Comparison of ENCODE assay signal across 8 cellular contexts in genomic region chr19:42396542-42397314, GRCh38. TPM values are rescaled to one million over a fixed set of nuclear protein-coding genes. Genes with fewer than 3 reads are reported as not detected.
DNase-seq lines count a peak whose midpoint lies in the region; ATAC-seq and TF ChIP-seq lines count a peak whose summit lies in the region.

No MANE protein-coding gene starts in this region.

- peak overlapping the region; percentile 96 for H3K4me2 ChIP-seq in mammary epithelial cell (ENCODE audit: insufficient read depth, low read depth, low read length)
- H3K4me2 ChIP-seq in skeletal muscle satellite cell (ENCODE audit: low read length) = peak overlapping the region; percentile 81

- dilution Hi-C loops in mammary epithelial cell (cut with HindIII; ENCODE audit: low sequenced_read_pairs) = no loop called here

- H3K4me3 ChIP-seq in A673 (ENCODE audit: low read depth, low read length, poor library complexity, severe bottlenecking) (peak overlapping the region; percentile 56), mammary epithelial cell (replicated peaks in 1 of 3; ENCODE audit: insufficient read depth in 1 of 3, low read depth in 2 of 3, low read length in 3 of 3) (peak overlapping the region; percentile 37 to 57 (median 53)), iPS-18c (ENCODE audit: insufficient read depth, low read depth, low read length) (peak overlapping the region; percentile 78), skeletal muscle satellite cell (ENCODE audit: low read length) (peak overlapping the region; percentile 74)

- H3K27ac ChIP-seq in A673 (ENCODE audit: low read depth, low read length, poor library complexity, severe bottlenecking) = peak overlapping the region; percentile 81
- peak overlapping the region; percentile 87 for H3K27ac ChIP-seq in VCaP
- H3K27ac ChIP-seq in mammary epithelial cell (ENCODE audit: insufficient read depth, low read depth, low read length) = peak overlapping the region; percentile 95

- whole genome bisulfite sequencing in mammary epithelial cell (ENCODE audit: low coverage, missing lambda C conversion rate) = 2% methylated on average over 31 of the region's 42 CpGs

- BruUV-seq in A673 (replicated peaks; lab: Mats Ljungman, UMichigan) (no TSS peak), mammary epithelial cell (replicated peaks; lab: Mats Ljungman, UMichigan) (TSS peak; percentile 81)

- H3K4me1 ChIP-seq in A673 (ENCODE audit: insufficient read depth, low read length, poor library complexity, severe bottlenecking) (peaks cover 10% of the 10 kb centered on the region), mammary epithelial cell (ENCODE audit: insufficient read depth, low read length) (peaks cover 14% of the 10 kb centered on the region), skeletal muscle satellite cell (ENCODE audit: control insufficient read depth, insufficient read depth, low read length) (peaks cover 17% of the 10 kb centered on the region)

- H3K9ac ChIP-seq in mammary epithelial cell (ENCODE audit: insufficient read depth, low read length) (peak overlapping the region; percentile 79), skeletal muscle satellite cell (ENCODE audit: low read depth, low read length) (peak overlapping the region; percentile 78)

- intact Hi-C loops in A673 (cut with micrococcal nuclease; ENCODE audit: unreplicated experiment) = no loop called here
- intact Hi-C loops in mammary epithelial cell (cut with micrococcal nuclease) = loop anchor here (1.0 to 5.0 kb wide), 3 partner anchors 9 to 154 kb away; partner anchors contain the start of genes GSK3A and MEGF8

- DNase-seq in A673 (ENCODE audit: low spot score) (peak; percentile 99), NCI-H2196 (lab: John Stamatoyannopoulos, UW; ENCODE audit: unreplicated experiment) (peak; percentile 98), mammary epithelial cell (peak; percentile 99)

- CTCF ChIA-PET in A673 (lab: Charles Lee) = interaction anchor here (0.6 to 1.0 kb wide), 2 partner anchors 13 to 42 kb away, joined by 3 to 6 read pairs; no protein-coding TSS in a partner anchor
- CTCF ChIA-PET in mammary epithelial cell (lab: Charles Lee; ENCODE audit: low non-redundant PET) = interaction anchor here (0.5 to 0.6 kb wide), 2 partner anchors 42 to 94 kb away, joined by 3 to 9 read pairs; partner anchors contain the start of gene PAFAH1B3

- H3K27me3 ChIP-seq in A673 (replicated peaks; ENCODE audit: insufficient read depth, low read depth, low read length, poor library complexity) (peaks cover 5% of the 10 kb centered on the region), mammary epithelial cell (ENCODE audit: insufficient read depth, low read length) (no peaks in the 10 kb centered on the region), skeletal muscle satellite cell (ENCODE audit: control insufficient read depth, insufficient read depth, low read length) (peaks cover 12% of the 10 kb centered on the region)

- peak; percentile 95 for ATAC-seq in GM18868 (IDR thresholded peaks at IDR 0.05; ENCODE audit: unreplicated experiment)
- peak; percentile 91 for ATAC-seq in HG03103 (IDR thresholded peaks at IDR 0.05; ENCODE audit: low read depth, unreplicated experiment)

- H3K36me3 ChIP-seq in A673 (ENCODE audit: insufficient read depth, low read length, poor library complexity, severe bottlenecking) = no peaks in the 10 kb centered on the region
- H3K36me3 ChIP-seq in mammary epithelial cell (ENCODE audit: insufficient read depth, low read length) = no peaks in the 10 kb centered on the region
- no peaks in the 10 kb centered on the region for H3K36me3 ChIP-seq in skeletal muscle satellite cell (ENCODE audit: insufficient read depth, low read length)

- H3K79me2 ChIP-seq in mammary epithelial cell (ENCODE audit: insufficient read depth, low read length) = peaks cover 13% of the 10 kb centered on the region

- in situ Hi-C loops in mammary epithelial cell (cut with MboI; ENCODE audit: low sequenced_read_pairs in 2 of 2) = no loop called here

- H2AFZ ChIP-seq in mammary epithelial cell (ENCODE audit: low read depth, low read length) = peak overlapping the region; percentile 94

- no peaks in the 10 kb centered on the region for H4K20me1 ChIP-seq in mammary epithelial cell (ENCODE audit: insufficient read depth, low read length)

- H3K9me3 ChIP-seq in A673 (ENCODE audit: low read depth, low read length, poor library complexity, severe bottlenecking) = no peaks in the 10 kb centered on the region
- no peaks in the 10 kb centered on the region for H3K9me3 ChIP-seq in mammary epithelial cell (replicated peaks; ENCODE audit: insufficient read depth, low read length)
- H3K9me3 ChIP-seq in iPS-18c (ENCODE audit: control insufficient read depth, insufficient read depth, low read length) = no peaks in the 10 kb centered on the region
- no peaks in the 10 kb centered on the region for H3K9me3 ChIP-seq in skeletal muscle satellite cell (replicated peaks; ENCODE audit: low read length)

- POLR2A ChIA-PET in A673 (lab: Charles Lee; ENCODE audit: low non-redundant PET) = no interaction called here

- no peak for TF ChIP-seq CTCF in A673 (conservative IDR thresholded peaks at IDR 0.05; ENCODE audit: low read depth, low read length)
- no peak for TF ChIP-seq CTCF in VCaP (conservative IDR thresholded peaks at IDR 0.05)
- TF ChIP-seq CTCF in mammary epithelial cell (conservative IDR thresholded peaks at IDR 0.05 in 1 of 2, IDR thresholded peaks at IDR 0.05 in 1 of 2; ENCODE audit: extremely low read depth in 1 of 2, insufficient read depth in 1 of 2, low read depth in 1 of 2, low read length in 2 of 2) = no peak

RNA-seq across cellular contexts. Expression of gene CNFN, which starts 6.6 kb away (rescaled TPM):
- total RNA-seq in A673 (2021) (not detected in 2 replicates), mammary epithelial cell (1 to 10 TPM in 1 of 2 donors, under 1 TPM in 1; 0.83 to 2.6 TPM)
- polyA plus RNA-seq in mammary epithelial cell = 4.2 TPM
- polyA minus RNA-seq in mammary epithelial cell = not detected
- not detected in 2 replicates for total RNA-seq in skeletal muscle satellite cell (2012; rRNA removed)

RNA-seq across cellular contexts. Expression of gene LIPE, which starts 30.5 kb away (rescaled TPM):
- total RNA-seq in A673 (2021) (6.8 and 7.6 TPM in 2 replicates), mammary epithelial cell (1 to 10 TPM; 1.7 to 7.1 TPM)
- polyA plus RNA-seq in mammary epithelial cell = 5.6 TPM
- polyA minus RNA-seq in mammary epithelial cell = 1.7 TPM
- total RNA-seq in skeletal muscle satellite cell (2012; rRNA removed) = 1.5 TPM in 2 replicates

RNA-seq across cellular contexts. Expression of gene CXCL17, which starts 46.0 kb away (rescaled TPM):
- total RNA-seq in A673 (2021) = not detected in 2 replicates
- total RNA-seq in mammary epithelial cell = under 1 TPM in 1 of 2 donors, not detected in 1; 0.17 TPM
- polyA plus RNA-seq in mammary epithelial cell = not detected
- polyA minus RNA-seq in mammary epithelial cell = not detected
- total RNA-seq in skeletal muscle satellite cell (2012; rRNA removed) = not detected in 2 replicates

Comparison
In these comparisons a context has a peak if more than half of its experiments do, and no peak if none do; other contexts are left out.
1. Peak in every context shown above with its lines: DNase-seq, ATAC-seq, H3K4me3 ChIP-seq and H3K27ac ChIP-seq.